1 cellular context compared by ENCODE assay signal in the genomic region with DNA sequence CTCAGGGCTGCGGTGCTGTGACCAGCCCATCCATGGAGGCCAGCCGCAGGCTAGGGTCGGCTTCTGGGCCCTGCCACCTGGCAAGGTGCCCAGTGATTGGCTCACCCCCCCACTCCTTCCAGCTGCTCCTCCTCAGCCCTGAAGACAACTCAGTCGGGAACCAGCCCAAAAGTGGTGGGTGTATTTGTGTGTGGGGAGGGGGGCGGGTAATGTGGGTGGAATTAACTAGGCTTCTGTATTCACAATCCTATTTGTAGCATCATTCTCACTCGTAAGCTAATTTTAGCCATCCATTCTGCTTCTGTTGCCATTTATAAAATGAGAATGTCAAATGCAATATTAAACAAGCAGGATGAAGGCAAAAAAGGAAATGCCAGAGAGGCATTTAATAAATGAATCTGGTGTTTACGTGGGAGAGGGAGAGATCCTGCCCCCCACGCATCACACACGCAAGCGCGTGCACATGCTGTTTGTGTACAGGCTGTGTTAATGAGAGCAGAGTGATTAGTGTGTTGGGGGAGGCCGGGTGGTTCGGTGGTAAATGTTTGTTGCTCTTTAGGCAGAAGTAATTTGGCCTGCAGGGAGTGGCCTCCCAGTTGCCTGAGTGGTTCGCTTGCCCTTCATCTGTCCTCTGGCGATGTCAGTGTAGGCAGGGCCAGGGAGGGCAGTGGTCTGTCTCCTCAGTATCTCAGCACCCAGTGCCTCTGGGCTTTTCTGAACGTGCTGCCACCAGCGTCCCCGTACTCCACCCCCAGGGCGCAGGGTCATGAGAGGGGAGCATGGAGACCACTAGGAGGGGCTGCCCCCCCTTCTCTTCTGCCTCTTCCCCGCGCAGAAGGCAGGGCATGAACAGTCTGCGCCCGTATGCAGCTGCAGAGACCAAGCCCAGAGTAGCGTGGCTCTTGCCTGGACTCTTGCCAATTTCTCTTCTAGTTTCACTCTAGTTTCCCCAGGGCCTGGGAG.
TF ChIP-seq lines count a peak whose summit lies in the region.

No MANE protein-coding gene starts in this region.

TF ChIP-seq in HEK293, 187 proteins besides CTCF, POLR2A, EP300 and RAD21 (continued from another document):
- TF ChIP-seq, protein P1, sequence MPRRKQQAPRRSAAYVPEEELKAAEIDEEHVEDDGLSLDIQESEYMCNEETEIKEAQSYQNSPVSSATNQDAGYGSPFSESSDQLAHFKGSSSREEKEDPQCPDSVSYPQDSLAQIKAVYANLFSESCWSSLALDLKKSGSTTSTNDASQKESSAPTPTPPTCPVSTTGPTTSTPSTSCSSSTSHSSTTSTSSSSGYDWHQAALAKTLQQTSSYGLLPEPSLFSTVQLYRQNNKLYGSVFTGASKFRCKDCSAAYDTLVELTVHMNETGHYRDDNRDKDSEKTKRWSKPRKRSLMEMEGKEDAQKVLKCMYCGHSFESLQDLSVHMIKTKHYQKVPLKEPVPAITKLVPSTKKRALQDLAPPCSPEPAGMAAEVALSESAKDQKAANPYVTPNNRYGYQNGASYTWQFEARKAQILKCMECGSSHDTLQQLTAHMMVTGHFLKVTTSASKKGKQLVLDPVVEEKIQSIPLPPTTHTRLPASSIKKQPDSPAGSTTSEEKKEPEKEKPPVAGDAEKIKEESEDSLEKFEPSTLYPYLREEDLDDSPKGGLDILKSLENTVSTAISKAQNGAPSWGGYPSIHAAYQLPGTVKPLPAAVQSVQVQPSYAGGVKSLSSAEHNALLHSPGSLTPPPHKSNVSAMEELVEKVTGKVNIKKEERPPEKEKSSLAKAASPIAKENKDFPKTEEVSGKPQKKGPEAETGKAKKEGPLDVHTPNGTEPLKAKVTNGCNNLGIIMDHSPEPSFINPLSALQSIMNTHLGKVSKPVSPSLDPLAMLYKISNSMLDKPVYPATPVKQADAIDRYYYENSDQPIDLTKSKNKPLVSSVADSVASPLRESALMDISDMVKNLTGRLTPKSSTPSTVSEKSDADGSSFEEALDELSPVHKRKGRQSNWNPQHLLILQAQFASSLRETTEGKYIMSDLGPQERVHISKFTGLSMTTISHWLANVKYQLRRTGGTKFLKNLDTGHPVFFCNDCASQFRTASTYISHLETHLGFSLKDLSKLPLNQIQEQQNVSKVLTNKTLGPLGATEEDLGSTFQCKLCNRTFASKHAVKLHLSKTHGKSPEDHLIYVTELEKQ (tag by site-specific recombination; IDR thresholded peaks at IDR 0.05; ENCODE audit: borderline replicate concordance), result no peak
- TF ChIP-seq ZNF571 (tag by site-specific recombination; IDR thresholded peaks at IDR 0.05), result no peak
- TF ChIP-seq, protein P2, sequence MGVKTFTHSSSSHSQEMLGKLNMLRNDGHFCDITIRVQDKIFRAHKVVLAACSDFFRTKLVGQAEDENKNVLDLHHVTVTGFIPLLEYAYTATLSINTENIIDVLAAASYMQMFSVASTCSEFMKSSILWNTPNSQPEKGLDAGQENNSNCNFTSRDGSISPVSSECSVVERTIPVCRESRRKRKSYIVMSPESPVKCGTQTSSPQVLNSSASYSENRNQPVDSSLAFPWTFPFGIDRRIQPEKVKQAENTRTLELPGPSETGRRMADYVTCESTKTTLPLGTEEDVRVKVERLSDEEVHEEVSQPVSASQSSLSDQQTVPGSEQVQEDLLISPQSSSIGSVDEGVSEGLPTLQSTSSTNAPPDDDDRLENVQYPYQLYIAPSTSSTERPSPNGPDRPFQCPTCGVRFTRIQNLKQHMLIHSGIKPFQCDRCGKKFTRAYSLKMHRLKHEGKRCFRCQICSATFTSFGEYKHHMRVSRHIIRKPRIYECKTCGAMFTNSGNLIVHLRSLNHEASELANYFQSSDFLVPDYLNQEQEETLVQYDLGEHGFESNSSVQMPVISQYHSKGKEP (tag by site-specific recombination; IDR thresholded peaks at IDR 0.05), result 0 out of 2 replicates have a peak, but pooled peaks have one; percentile 8
- peak; percentile 85 for TF ChIP-seq GLIS1 (tag by site-specific recombination; IDR thresholded peaks at IDR 0.05)
- TF ChIP-seq FEZF1 (tag by site-specific recombination; IDR thresholded peaks at IDR 0.05), result 0 out of 2 replicates have a peak, but pooled peaks have one; percentile 26
- TF ChIP-seq GLIS2 (tag by site-specific recombination; IDR thresholded peaks at IDR 0.05), result peak; percentile 46
- peak; percentile 44; the same call in 1 of the 2 replicates for TF ChIP-seq ZNF335 (tag by site-specific recombination; conservative IDR thresholded peaks at IDR 0.05)
- TF ChIP-seq TRIM28 (IDR thresholded peaks at IDR 0.05; ENCODE audit: borderline replicate concordance, low read length), result 0 out of 2 replicates have a peak, but pooled peaks have one; percentile 5
- peak; percentile 99 for TF ChIP-seq ZFHX2 (tag by site-specific recombination; conservative IDR thresholded peaks at IDR 0.05)
- TF ChIP-seq, protein P3, sequence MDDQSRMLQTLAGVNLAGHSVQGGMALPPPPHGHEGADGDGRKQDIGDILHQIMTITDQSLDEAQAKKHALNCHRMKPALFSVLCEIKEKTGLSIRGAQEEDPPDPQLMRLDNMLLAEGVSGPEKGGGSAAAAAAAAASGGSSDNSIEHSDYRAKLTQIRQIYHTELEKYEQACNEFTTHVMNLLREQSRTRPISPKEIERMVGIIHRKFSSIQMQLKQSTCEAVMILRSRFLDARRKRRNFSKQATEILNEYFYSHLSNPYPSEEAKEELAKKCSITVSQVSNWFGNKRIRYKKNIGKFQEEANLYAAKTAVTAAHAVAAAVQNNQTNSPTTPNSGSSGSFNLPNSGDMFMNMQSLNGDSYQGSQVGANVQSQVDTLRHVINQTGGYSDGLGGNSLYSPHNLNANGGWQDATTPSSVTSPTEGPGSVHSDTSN (CRISPR knock-in tag; IDR thresholded peaks at IDR 0.05), result 0 out of 2 replicates have a peak, but pooled peaks have one; percentile 26
